In genomic region chr5:110823571-110823970, GRCh38 we compare ENCODE assay signal across 20 cellular contexts.
A peak's percentile ranks its signal among the peaks of the same experiment; 100 is the strongest.
DNase-seq lines count a peak whose midpoint lies in the region; ATAC-seq and TF ChIP-seq lines count a peak whose summit lies in the region.
"Had no signal": no experiment of that assay in that cellular context is flagged by ENCODE, and none has a peak within 500 bp of the region (broad histone marks: within the 10 kb centered on the region; RNA-seq: fewer than 3 reads in every experiment).

No MANE protein-coding gene starts in this region.

- DNase-seq in DMS 273 (lab: John Stamatoyannopoulos, UW; ENCODE audit: unreplicated experiment), result peak; percentile 54
- DNase-seq in M059J (ENCODE audit: low read depth), result peak; percentile 2
- DNase-seq in NCI-H524 (lab: John Stamatoyannopoulos, UW), result peak; percentile 30 to 78
- peak; percentile 24 for DNase-seq in myocyte (ENCODE audit: low read depth)
- DNase-seq in NCI-H1092 (lab: John Stamatoyannopoulos, UW), result no peak
- DNase-seq in left colon, result no peak
- no peak for DNase-seq in HEK293T (ENCODE audit: extremely low spot score)
- DNase-seq: 8988T; ACHN; AML-193; BE2C; Calu3; CD4-positive, alpha-beta memory T cell; COR-L47; DND-41; GOT3; H7; HCEC 1CT had no signal

- POLR2A ChIA-PET in HEK293T (lab: Yijun Ruan, JAX), result no interaction called here

- CTCF ChIA-PET in HEK293T (lab: Yijun Ruan, JAX), result no interaction called here

- intact Hi-C loops in left colon (cut with DNase I, micrococcal nuclease), result no loop called here

- ATAC-seq in left colon (no peak), HG02763 (IDR thresholded peaks at IDR 0.05; ENCODE audit: unreplicated experiment) (no peak)
- ATAC-seq: A549 had no signal

TF ChIP-seq in HEK293T, 16 proteins besides CTCF, POLR2A, EP300 and RAD21:
- no peak for TF ChIP-seq HDGF (IDR thresholded peaks at IDR 0.05; ENCODE audit: borderline replicate concordance)
- TF ChIP-seq BHLHE40 (IDR thresholded peaks at IDR 0.05; ENCODE audit: borderline replicate concordance), result no peak
- TF ChIP-seq FOXA1 (IDR thresholded peaks at IDR 0.05), result no peak
- TF ChIP-seq ZNF384 (IDR thresholded peaks at IDR 0.05), result no peak
- TF ChIP-seq ELF4 (IDR thresholded peaks at IDR 0.05), result no peak
- no peak for TF ChIP-seq SUZ12 (IDR thresholded peaks at IDR 0.05)
- TF ChIP-seq PKNOX1 (IDR thresholded peaks at IDR 0.05), result no peak
- TF ChIP-seq CTBP1 (IDR thresholded peaks at IDR 0.05; ENCODE audit: borderline replicate concordance), result no peak

Comparison
In these comparisons a context has a peak if more than half of its experiments do, and no peak if none do; other contexts are left out.
1. DNase-seq: peak in DMS 273 (single experiment), M059J (single experiment), NCI-H524 (2 of 2) and myocyte (single experiment); none in NCI-H1092 (single experiment), left colon (0 of 2) and HEK293T (single experiment).